ENCODE assay signal across 17 cellular contexts in the genomic region with DNA sequence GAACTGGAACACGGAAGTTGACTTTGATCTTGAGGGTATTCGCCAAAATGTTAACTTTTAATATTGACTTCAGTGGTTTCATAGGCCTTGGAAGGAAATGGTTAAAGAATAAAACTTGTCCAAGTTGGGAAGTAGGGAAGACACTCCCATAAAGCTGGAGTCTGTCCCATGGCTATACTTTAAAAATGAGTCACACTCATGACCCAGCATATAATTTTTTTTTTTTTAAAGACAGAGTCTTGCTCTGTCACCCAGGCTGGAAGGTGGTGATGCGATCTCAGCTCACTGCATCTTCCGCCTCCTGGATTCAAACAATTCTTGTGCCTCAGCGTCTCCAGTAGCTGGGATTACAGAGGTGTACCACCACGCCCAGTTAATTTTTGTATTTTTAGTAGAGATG. TPM values are rescaled to one million over a fixed set of nuclear protein-coding genes. Genes with fewer than 3 reads are reported as not detected.
DNase-seq lines count a peak whose midpoint lies in the region; ATAC-seq, FAIRE-seq and TF ChIP-seq lines count a peak whose summit lies in the region.
"Had no signal": no experiment of that assay in that cellular context is flagged by ENCODE, and none has a peak within 500 bp of the region (broad histone marks: within the 10 kb centered on the region; RNA-seq: fewer than 3 reads in every experiment).

No MANE protein-coding gene starts in this region.

- in situ Hi-C loops in astrocyte of the spinal cord (cut with HindIII; ENCODE audit: low sequenced_read_pairs): no loop called here

- H3K9me3 ChIP-seq in keratinocyte (ENCODE audit: control insufficient read depth, low read depth, low read length) (no peaks in the 10 kb centered on the region), Karpas-422 (ENCODE audit: low read length) (peaks cover 6% of the 10 kb centered on the region), spleen (peaks cover 0 to 19% (median 10%) of the 10 kb centered on the region in 8 donors)

- no peaks in the 10 kb centered on the region for H3K79me2 ChIP-seq in keratinocyte (ENCODE audit: control insufficient read depth, insufficient read depth, low read length)
- H3K79me2 ChIP-seq in Karpas-422 (ENCODE audit: low read length): no peaks in the 10 kb centered on the region

- peaks cover 6% of the 10 kb centered on the region for H3K4me1 ChIP-seq in keratinocyte (ENCODE audit: control insufficient read depth, extremely low read depth, insufficient read depth, low read length)
- no peaks in the 10 kb centered on the region for H3K4me1 ChIP-seq in Karpas-422 (ENCODE audit: low read length)
- no peaks in the 10 kb centered on the region for H3K4me1 ChIP-seq in spleen

- H3K27ac ChIP-seq in keratinocyte (ENCODE audit: control insufficient read depth, insufficient read depth, low read length): no peak overlapping the region
- no peak overlapping the region for H3K27ac ChIP-seq in Karpas-422 (ENCODE audit: low read length)
- no peak overlapping the region for H3K27ac ChIP-seq in spleen

- H3K9ac ChIP-seq in keratinocyte (ENCODE audit: control insufficient read depth, extremely low read depth, insufficient read depth, low read length): no peak overlapping the region
- no peak overlapping the region for H3K9ac ChIP-seq in Karpas-422 (ENCODE audit: low read length)

- dilution Hi-C loops in keratinocyte (cut with MboI; ENCODE audit: extremely low pct_ligation_motif_present, low sequenced_read_pairs): no loop called here

- DNase-seq in BJ (ENCODE audit: low read depth): peak; percentile 28
- peak; percentile 64 for DNase-seq in M059J (ENCODE audit: low read depth)
- DNase-seq in astrocyte of the spinal cord (ENCODE audit: low read depth, low spot score): peak; percentile 46
- DNase-seq in keratinocyte (ENCODE audit: low read depth, low spot score): peak; percentile 5
- no peak for DNase-seq in Karpas-422
- no peak for DNase-seq in NCI-H2227 treated with DMSO at 0.1 percent for 48 hours (lab: John Stamatoyannopoulos, UW)
- no peak for DNase-seq in spleen
- DNase-seq: activated CD8-positive, alpha-beta T cell treated with anti-CD3 and anti-CD28 coated beads for 36 hours; CD4-positive, CD25-positive, alpha-beta regulatory T cell; head of caudate nucleus; NCI-H1930; stimulated activated naive CD4-positive, alpha-beta T cell; T-helper 2 cell had no signal

- no peaks in the 10 kb centered on the region for H3K36me3 ChIP-seq in BJ (ENCODE audit: control insufficient read depth, insufficient read depth, low read length)
- no peaks in the 10 kb centered on the region for H3K36me3 ChIP-seq in keratinocyte (ENCODE audit: control insufficient read depth in 2 of 2, extremely low read depth in 1 of 2, insufficient read depth in 2 of 2, low read length in 2 of 2)
- no peaks in the 10 kb centered on the region; the same call in 1 of the 2 replicates for H3K36me3 ChIP-seq in Karpas-422 (ENCODE audit: insufficient read depth, low read length)
- H3K36me3 ChIP-seq in spleen: no peaks in the 10 kb centered on the region

- CTCF ChIA-PET in BJ (lab: Yijun Ruan, JAX): interaction anchor here (0.7 kb wide), 1 partner anchor 23 kb away, joined by 3 read pairs; no protein-coding TSS in a partner anchor

- no peaks in the 10 kb centered on the region for H4K20me1 ChIP-seq in keratinocyte (ENCODE audit: control insufficient read depth, extremely low read depth, insufficient read depth, low read length)
- H4K20me1 ChIP-seq in Karpas-422 (ENCODE audit: insufficient read depth, low read depth, low read length): no peaks in the 10 kb centered on the region

- intact Hi-C loops in spleen (cut with DNase I; ENCODE audit: low total_unique reads): no loop called here

- TF ChIP-seq CTCF in BJ (IDR thresholded peaks at IDR 0.05; ENCODE audit: insufficient read depth, low read depth, low read length): no peak
- no peak for TF ChIP-seq CTCF in astrocyte of the spinal cord (IDR thresholded peaks at IDR 0.05; ENCODE audit: low read depth, low read length)
- no peak for TF ChIP-seq CTCF in keratinocyte (optimal IDR thresholded peaks at IDR 0.05 in 1 of 3, IDR thresholded peaks at IDR 0.05 in 1 of 3, conservative IDR thresholded peaks at IDR 0.05 in 1 of 3; ENCODE audit: extremely low read depth in 1 of 3, insufficient read depth in 2 of 3, low read length in 3 of 3)
- no peak for TF ChIP-seq CTCF in spleen (IDR thresholded peaks at IDR 0.05 in 8 of 11, conservative IDR thresholded peaks at IDR 0.05 in 3 of 11)

- peak; percentile 86 for FAIRE-seq in keratinocyte (lab: Jason Lieb, UNC)
- FAIRE-seq: colon had no signal

- ATAC-seq in GM18867 (IDR thresholded peaks at IDR 0.05; ENCODE audit: unreplicated experiment): no peak
- ATAC-seq: activated CD8-positive, alpha-beta T cell treated with anti-CD3 and anti-CD28 coated beads for 36 hours had no signal

- H3K9me1 ChIP-seq in keratinocyte (ENCODE audit: control insufficient read depth, extremely low read depth, insufficient read depth, low read length): no peaks in the 10 kb centered on the region

- POLR2A ChIA-PET in BJ (lab: Charles Lee): no interaction called here

- H3K4me3 ChIP-seq in BJ (ENCODE audit: low read depth, low read length): no peak overlapping the region
- no peak overlapping the region for H3K4me3 ChIP-seq in astrocyte of the spinal cord (ENCODE audit: low read depth, low read length)
- no peak overlapping the region for H3K4me3 ChIP-seq in keratinocyte (ENCODE audit: control insufficient read depth in 2 of 3, extremely low read depth in 1 of 3, insufficient read depth in 2 of 3, low read depth in 1 of 3, low read length in 3 of 3)
- no peak overlapping the region for H3K4me3 ChIP-seq in Karpas-422 (ENCODE audit: low read length)
- H3K4me3 ChIP-seq in spleen: no peak overlapping the region
- H3K4me3 ChIP-seq: lung had no signal

- no peaks in the 10 kb centered on the region for H3K9me2 ChIP-seq in Karpas-422 (replicated peaks; ENCODE audit: insufficient read depth, low read length)

- H2AFZ ChIP-seq in keratinocyte (ENCODE audit: control insufficient read depth, low read length): peak overlapping the region; percentile 52
- H2AFZ ChIP-seq in Karpas-422 (ENCODE audit: low read length): no peak overlapping the region

- TF ChIP-seq POLR2A in spleen (IDR thresholded peaks at IDR 0.05): no peak

- 88 to 97% (median 94%) methylated on average over 6 of the region's 6 CpGs for WGBS in spleen, 5 donors

- H3K4me2 ChIP-seq in keratinocyte (ENCODE audit: control insufficient read depth, extremely low read depth, insufficient read depth, low read depth, low read length): peak overlapping the region; percentile 39
- H3K4me2 ChIP-seq in Karpas-422 (ENCODE audit: low read depth, low read length, poor library complexity, severe bottlenecking): no peak overlapping the region

- H3K27me3 ChIP-seq in BJ (ENCODE audit: control insufficient read depth, insufficient read depth, low read length) (no peaks in the 10 kb centered on the region), keratinocyte (ENCODE audit: control insufficient read depth, extremely low read depth, insufficient read depth, low read length) (no peaks in the 10 kb centered on the region), Karpas-422 (ENCODE audit: low read length) (no peaks in the 10 kb centered on the region), spleen (replicated peaks in 1 of 7) (no peaks in the 10 kb centered on the region)

RNA-seq across cellular contexts. Expression of a gene that starts 19.6 kb away (rescaled TPM):
- polyA plus RNA-seq in BJ (2011; rRNA removed) (not detected in 2 replicates), keratinocyte (not detected in 3 replicates), spleen (not detected)
- not detected in 2 replicates for polyA minus RNA-seq in BJ (2011; rRNA and poly(A)+ RNA removed)
- not detected in 2 replicates for total RNA-seq in M059J (2014; rRNA removed; shearing (Covaris generic))
- not detected for polyA plus RNA-seq in keratinocyte (2011; ENCODE audit: low read depth)
- polyA plus RNA-seq in keratinocyte (2011; cell fraction: cytosol; rRNA removed): not detected in 2 replicates
- polyA plus RNA-seq in keratinocyte (2011; cell fraction: nucleus; rRNA removed): not detected in 2 replicates
- not detected in 2 replicates for polyA plus RNA-seq in keratinocyte (2012; ENCODE audit: low replicate concordance)
- polyA minus RNA-seq in keratinocyte: not detected in 3 replicates
- not detected for polyA minus RNA-seq in keratinocyte (2011; cell fraction: cytosol; rRNA and poly(A)+ RNA removed)
- polyA minus RNA-seq in keratinocyte (2011; cell fraction: nucleus; rRNA and poly(A)+ RNA removed): not detected in 2 replicates
- total RNA-seq in Karpas-422 (2014; rRNA removed; shearing (Covaris generic); ENCODE audit: low replicate concordance): not detected in 2 replicates
- total RNA-seq in spleen: not detected
- total RNA-seq: activated CD8-positive, alpha-beta T cell treated with anti-CD3 and anti-CD28 coated beads for 36 hours; CD4-positive, CD25-positive, alpha-beta regulatory T cell; lung; posterior vena cava had no signal
- polyA plus RNA-seq: CD4-positive, CD25-positive, alpha-beta regulatory T cell; lung had no signal

Comparison
In these comparisons a context has a peak if more than half of its experiments do, and no peak if none do; other contexts are left out.
1. DNase-seq: peak in BJ (single experiment), M059J (single experiment), astrocyte of the spinal cord (single experiment) and keratinocyte (single experiment); none in Karpas-422 (single experiment), NCI-H2227 treated with DMSO at 0.1 percent for 48 hours (single experiment) and spleen (single experiment).